11 cellular contexts compared by ENCODE assay signal in the genomic region with DNA sequence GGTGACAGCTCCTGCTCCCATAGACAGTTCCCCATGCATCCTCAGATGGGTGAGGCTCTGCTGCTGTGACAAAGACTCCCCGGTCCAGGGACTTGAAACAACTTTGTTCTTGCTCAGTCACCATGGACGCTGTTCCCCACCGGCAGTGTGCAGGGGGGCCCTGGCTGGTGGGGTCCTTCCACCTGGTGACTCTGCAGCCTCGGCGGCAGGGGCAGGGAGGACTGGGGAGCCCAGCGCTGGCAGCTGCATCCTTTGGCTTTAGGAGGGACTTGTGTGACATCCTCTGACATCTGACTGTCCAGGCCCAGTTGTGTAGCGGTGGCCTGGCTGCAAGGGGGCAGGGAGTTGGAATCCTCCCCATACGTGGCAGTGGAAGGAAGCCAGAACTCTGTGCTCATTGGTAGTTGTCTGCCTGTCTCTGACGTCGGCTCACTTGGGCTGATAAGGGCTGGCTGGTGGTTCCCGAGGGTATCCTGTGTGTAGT.
DNase-seq lines count a peak whose midpoint lies in the region; ATAC-seq and TF ChIP-seq lines count a peak whose summit lies in the region.
"Had no signal": no experiment of that assay in that cellular context is flagged by ENCODE, and none has a peak within 500 bp of the region (broad histone marks: within the 10 kb centered on the region; RNA-seq: fewer than 3 reads in every experiment).

No MANE protein-coding gene starts in this region.

- no peaks in the 10 kb centered on the region for H3K36me3 ChIP-seq in esophagus squamous epithelium
- H3K36me3 ChIP-seq: cardiac muscle cell had no signal

- TF ChIP-seq CTCF in CD14-positive monocyte (IDR thresholded peaks at IDR 0.05) (no peak), esophagus squamous epithelium (IDR thresholded peaks at IDR 0.05) (no peak)

- H3K4me1 Mint-ChIP-seq in CD14-positive monocyte (peaks cover 63% of the 10 kb centered on the region), T-helper 17 cell (peaks cover 39% of the 10 kb centered on the region), naive B cell (peaks cover 47 to 79% (median 67%) of the 10 kb centered on the region in 3 donors)

- no peak overlapping the region for H3K4me3 ChIP-seq in esophagus squamous epithelium
- H3K4me3 ChIP-seq: cardiac muscle cell had no signal

- intact Hi-C loops in CD14-positive monocyte (cut with micrococcal nuclease) (no loop called here), esophagus squamous epithelium (cut with DNase I) (no loop called here)

- no peaks in the 10 kb centered on the region for H3K27me3 ChIP-seq in esophagus squamous epithelium
- H3K27me3 ChIP-seq: cardiac muscle cell had no signal

- H3K27ac ChIP-seq in esophagus squamous epithelium = peak overlapping the region; percentile 63 to 82 (median 76)
- H3K27ac ChIP-seq: cardiac muscle cell had no signal

- TF ChIP-seq POLR2A in esophagus squamous epithelium (IDR thresholded peaks at IDR 0.05) = no peak

- no peak for DNase-seq in CD14-positive monocyte (ENCODE audit: low spot score)
- no peak for DNase-seq in T-helper 17 cell
- no peak for DNase-seq in esophagus squamous epithelium (lab: John Stamatoyannopoulos, UW)
- no peak for DNase-seq in naive B cell
- no peak for DNase-seq in NCI-H146 (lab: John Stamatoyannopoulos, UW)
- DNase-seq: NCI-H1105 treated with DMSO at 0.1 percent for 48 hours had no signal

- H3K27ac Mint-ChIP-seq in CD14-positive monocyte (peak overlapping the region; percentile 46 to 93 (median 85)), T-helper 17 cell (peak overlapping the region; percentile 87), naive B cell (peak overlapping the region; percentile 9 to 81 (median 30))
- H3K27ac Mint-ChIP-seq: B cell had no signal

- ATAC-seq in T-helper 17 cell (peak; percentile 23), naive B cell (ENCODE audit: low read depth in 2 of 2) (no peak), GM19395 (IDR thresholded peaks at IDR 0.05; ENCODE audit: unreplicated experiment) (no peak), HG02763 (IDR thresholded peaks at IDR 0.05; ENCODE audit: unreplicated experiment) (no peak), GM21723 (IDR thresholded peaks at IDR 0.05; ENCODE audit: unreplicated experiment) (no peak)

- H3K27me3 Mint-ChIP-seq in CD14-positive monocyte (ENCODE audit: low read depth in 3 of 3) (no peaks in the 10 kb centered on the region), T-helper 17 cell (no peaks in the 10 kb centered on the region), naive B cell (no peaks in the 10 kb centered on the region)
- H3K27me3 Mint-ChIP-seq: B cell had no signal

- WGBS in esophagus squamous epithelium, 2 donors = 78 to 80% methylated on average over 1 to 3 of the region's 11 CpGs

- peaks cover 26 to 95% (median 42%) of the 10 kb centered on the region in 3 donors for H3K4me1 ChIP-seq in esophagus squamous epithelium

- H3K9me3 ChIP-seq in T-helper 17 cell (ENCODE audit: control insufficient read depth, low read length, poor library complexity, severe bottlenecking) = no peaks in the 10 kb centered on the region
- no peaks in the 10 kb centered on the region for H3K9me3 ChIP-seq in esophagus squamous epithelium

- peaks cover 15 to 21% of the 10 kb centered on the region in 2 donors for H3K36me3 Mint-ChIP-seq in CD14-positive monocyte
- peaks cover 2% of the 10 kb centered on the region for H3K36me3 Mint-ChIP-seq in T-helper 17 cell (ENCODE audit: low read depth)
- peaks cover 0 to 6% of the 10 kb centered on the region in 2 donors for H3K36me3 Mint-ChIP-seq in naive B cell

- H3K9me3 Mint-ChIP-seq in CD14-positive monocyte (no peaks in the 10 kb centered on the region), naive B cell (peaks cover 0 to 3% (median 0%) of the 10 kb centered on the region in 7 donors)

- H3K4me3 Mint-ChIP-seq in CD14-positive monocyte (no peak overlapping the region), T-helper 17 cell (no peak overlapping the region), naive B cell (no peak overlapping the region)
- H3K4me3 Mint-ChIP-seq: B cell had no signal

Comparison
In these comparisons a context has a peak if more than half of its experiments do, and no peak if none do; other contexts are left out.
1. H3K27ac Mint-ChIP-seq: peak in every context shown above with its lines; median percentile 87 in T-helper 17 cell; 85 in CD14-positive monocyte; 30 in naive B cell.